10 cellular contexts compared by ENCODE assay signal in the genomic region with DNA sequence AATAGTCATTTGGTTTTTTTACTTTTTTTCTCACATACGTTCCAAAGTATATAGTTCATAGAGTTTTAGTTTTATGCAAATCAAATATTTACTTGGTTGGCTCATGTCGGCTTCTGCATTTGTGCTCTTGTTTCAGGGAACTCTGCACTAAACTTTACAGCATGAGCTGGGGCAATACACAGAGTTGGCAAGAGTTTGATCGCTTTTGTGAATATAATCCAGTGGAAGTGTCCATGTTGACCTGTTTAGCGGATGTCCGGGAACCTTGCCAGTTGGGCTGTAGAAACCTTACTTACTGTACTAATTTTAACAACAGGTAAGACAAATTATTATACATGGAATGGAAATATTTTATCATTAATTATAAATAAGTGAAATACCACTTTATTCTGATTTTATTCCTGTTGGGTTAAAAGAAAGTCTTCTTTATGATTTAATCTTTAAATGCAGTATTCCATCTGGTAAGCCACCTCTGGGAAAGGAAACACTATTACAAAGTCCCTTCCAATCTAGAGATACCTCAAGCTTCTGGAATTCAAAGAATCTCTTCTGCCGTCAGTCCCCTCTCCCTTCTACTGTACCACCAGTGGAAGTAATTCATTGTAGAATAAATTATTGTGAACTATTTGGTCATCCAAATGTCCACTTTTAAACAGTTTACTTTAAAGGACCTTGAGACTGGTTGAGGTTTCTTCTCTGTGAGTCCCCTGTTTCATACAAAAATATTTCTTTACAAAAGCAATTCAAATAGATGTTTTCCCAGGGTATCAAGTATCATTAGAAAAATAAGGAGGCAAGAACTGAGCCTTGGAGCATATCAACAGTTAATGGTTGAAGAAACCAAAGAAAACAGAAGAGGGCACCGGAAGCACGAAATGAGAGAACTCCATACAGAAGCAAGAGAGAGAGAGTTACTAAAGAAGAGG. TPM values are rescaled to one million over a fixed set of nuclear protein-coding genes. Genes with fewer than 3 reads are reported as not detected.
DNase-seq lines count a peak whose midpoint lies in the region; ATAC-seq and TF ChIP-seq lines count a peak whose summit lies in the region.
"Had no signal": no experiment of that assay in that cellular context is flagged by ENCODE, and none has a peak within 500 bp of the region (broad histone marks: within the 10 kb centered on the region; RNA-seq: fewer than 3 reads in every experiment).

No MANE protein-coding gene starts in this region.

- CTCF ChIA-PET in CD4-positive, alpha-beta memory T cell (lab: Charles Lee; ENCODE audit: partially characterized antibody): interaction anchor here (0.8 to 1.9 kb wide), 3 partner anchors 10 to 98 kb away, joined by 3 to 7 read pairs (median 6); no protein-coding TSS in a partner anchor

- no peaks in the 10 kb centered on the region for H3K27me3 ChIP-seq in CD4-positive, alpha-beta memory T cell (ENCODE audit: insufficient read depth, low read length)
- H3K27me3 ChIP-seq in Loucy (ENCODE audit: insufficient read depth, low read length, poor library complexity, severe bottlenecking) (no peaks in the 10 kb centered on the region), aorta (ENCODE audit: control insufficient read depth in 1 of 2, insufficient read depth in 2 of 2, low read length in 1 of 2) (no peaks in the 10 kb centered on the region)
- H3K27me3 ChIP-seq: heart right ventricle had no signal

- intact Hi-C loops in CD4-positive, alpha-beta memory T cell (cut with micrococcal nuclease): no loop called here
- intact Hi-C loops in aorta (cut with DNase I): no loop called here

- no peak overlapping the region for H3K4me3 ChIP-seq in CD4-positive, alpha-beta memory T cell (ENCODE audit: low read length in 2 of 2)
- H3K4me3 ChIP-seq in Loucy (ENCODE audit: low read length, poor library complexity, severe bottlenecking): no peak overlapping the region
- H3K4me3 ChIP-seq in choroid plexus epithelial cell (ENCODE audit: low read depth, low read length): no peak overlapping the region
- H3K4me3 ChIP-seq in aorta (ENCODE audit: low read length in 2 of 2): no peak overlapping the region
- H3K4me3 ChIP-seq: heart right ventricle had no signal

- peaks cover 10 to 19% of the 10 kb centered on the region in 2 donors for H3K36me3 Mint-ChIP-seq in CD4-positive, alpha-beta memory T cell
- H3K36me3 Mint-ChIP-seq in naive B cell: peaks cover 7 to 8% of the 10 kb centered on the region in 2 donors
- H3K36me3 Mint-ChIP-seq: IgD-negative memory B cell had no signal

- H4K20me1 ChIP-seq in Loucy (ENCODE audit: insufficient read depth, low read length, poor library complexity, severe bottlenecking): no peaks in the 10 kb centered on the region

- peaks cover 0 to 4% (median 0%) of the 10 kb centered on the region in 8 donors for H3K9me3 Mint-ChIP-seq in CD4-positive, alpha-beta memory T cell
- H3K9me3 Mint-ChIP-seq in naive B cell: peaks cover 0 to 6% (median 1%) of the 10 kb centered on the region in 7 donors

- peak overlapping the region in 6 of 7 donors; percentile 32 to 88 (median 68) for H3K27ac Mint-ChIP-seq in CD4-positive, alpha-beta memory T cell
- peak overlapping the region; percentile 18 to 97 (median 80) for H3K27ac Mint-ChIP-seq in naive B cell

- no peak overlapping the region for H3K4me2 ChIP-seq in Loucy (ENCODE audit: low read depth, low read length, poor library complexity, severe bottlenecking)

- H3K27ac ChIP-seq in CD4-positive, alpha-beta memory T cell (ENCODE audit: low read depth, low read length): no peak overlapping the region
- no peak overlapping the region for H3K27ac ChIP-seq in aorta (ENCODE audit: low read depth in 1 of 2, low read length in 2 of 2)

- H3K36me3 ChIP-seq in CD4-positive, alpha-beta memory T cell (ENCODE audit: insufficient read depth, low read length): no peaks in the 10 kb centered on the region
- H3K36me3 ChIP-seq in Loucy (ENCODE audit: insufficient read depth, low read length) (peaks cover 7% of the 10 kb centered on the region; the same call in 1 of the 2 replicates), aorta (ENCODE audit: control insufficient read depth in 1 of 2, insufficient read depth in 2 of 2, low read length in 1 of 2) (peaks cover 0 to 2% of the 10 kb centered on the region in 2 donors)

- ATAC-seq in naive B cell (ENCODE audit: low read depth in 2 of 2): no peak
- no peak for ATAC-seq in GM18909 (IDR thresholded peaks at IDR 0.05; ENCODE audit: poor library complexity, unreplicated experiment)
- no peak for ATAC-seq in aorta (ENCODE audit: low FRiP score)
- no peak for ATAC-seq in activated CD4-positive, CD25-positive, alpha-beta regulatory T cell treated with anti-CD3 and anti-CD28 coated beads, Interleukin-2, amount 50 U/mL, for 24 hours
- no peak for ATAC-seq in HG03460 (IDR thresholded peaks at IDR 0.05; ENCODE audit: unreplicated experiment)

- no peaks in the 10 kb centered on the region for H3K9me2 ChIP-seq in Loucy (replicated peaks; ENCODE audit: low read depth, low read length)

- no peaks in the 10 kb centered on the region for H3F3A ChIP-seq in Loucy (ENCODE audit: low read depth)

- H3K4me3 Mint-ChIP-seq in CD4-positive, alpha-beta memory T cell: peak overlapping the region in 7 of 8 donors; percentile 21 to 75 (median 63)
- peak overlapping the region in 4 of 8 donors; percentile 8 to 54 (median 18) for H3K4me3 Mint-ChIP-seq in naive B cell

- no peak overlapping the region for H3K9ac ChIP-seq in Loucy (ENCODE audit: low read depth, low read length, poor library complexity, severe bottlenecking)

- H3K4me1 ChIP-seq in CD4-positive, alpha-beta memory T cell (ENCODE audit: insufficient read depth, low read length): peaks cover 7% of the 10 kb centered on the region
- H3K4me1 ChIP-seq in Loucy (ENCODE audit: insufficient read depth, low read length, poor library complexity, severe bottlenecking): no peaks in the 10 kb centered on the region
- peaks cover 0 to 2% of the 10 kb centered on the region in 2 donors for H3K4me1 ChIP-seq in aorta (ENCODE audit: control insufficient read depth in 1 of 2, insufficient read depth in 2 of 2, low read length in 2 of 2)

- H2AFZ ChIP-seq in Loucy (ENCODE audit: low read length): no peak overlapping the region

- TF ChIP-seq CTCF in Loucy (conservative IDR thresholded peaks at IDR 0.05; ENCODE audit: low read length): peak; percentile 22; the same call in 1 of the 2 replicates
- no peak for TF ChIP-seq CTCF in choroid plexus epithelial cell (conservative IDR thresholded peaks at IDR 0.05; ENCODE audit: low read depth, low read length)

- DNase-seq in CD4-positive, alpha-beta memory T cell: no peak
- DNase-seq in choroid plexus epithelial cell (ENCODE audit: low read depth): peak; percentile 82
- DNase-seq in naive B cell: no peak
- no peak for DNase-seq in aorta

- H3K79me2 ChIP-seq in Loucy (ENCODE audit: insufficient read depth, low read length): no peaks in the 10 kb centered on the region

- H3K27me3 Mint-ChIP-seq in CD4-positive, alpha-beta memory T cell: no peaks in the 10 kb centered on the region
- H3K27me3 Mint-ChIP-seq in naive B cell: no peaks in the 10 kb centered on the region
- H3K27me3 Mint-ChIP-seq: IgD-negative memory B cell had no signal

- POLR2A ChIA-PET in CD4-positive, alpha-beta memory T cell (lab: Charles Lee; ENCODE audit: partially characterized antibody): interaction anchor here (0.7 kb wide), 1 partner anchor 132 kb away, joined by 3 read pairs; no protein-coding TSS in a partner anchor

- no peaks in the 10 kb centered on the region for H3K9me3 ChIP-seq in CD4-positive, alpha-beta memory T cell (ENCODE audit: control insufficient read depth in 1 of 2, low read length in 2 of 2)
- no peaks in the 10 kb centered on the region for H3K9me3 ChIP-seq in Loucy (ENCODE audit: insufficient read depth, low read depth, low read length)
- no peaks in the 10 kb centered on the region for H3K9me3 ChIP-seq in aorta (ENCODE audit: control insufficient read depth, low read length)

- peaks cover 11 to 19% (median 16%) of the 10 kb centered on the region in 4 donors for H3K4me1 Mint-ChIP-seq in CD4-positive, alpha-beta memory T cell
- H3K4me1 Mint-ChIP-seq in naive B cell: peaks cover 12 to 19% (median 14%) of the 10 kb centered on the region in 3 donors

- WGBS in aorta, 2 donors: 15% methylated on average over 8 of the region's 8 CpGs

RNA-seq across cellular contexts. Expression of a gene that starts 45.2 kb away (rescaled TPM):
- 10 to 100 TPM; 17.0 to 18.9 TPM for total RNA-seq in CD4-positive, alpha-beta memory T cell
- 100 to 1,000 TPM; 140 to 213 TPM for polyA plus RNA-seq in CD4-positive, alpha-beta memory T cell
- polyA plus RNA-seq in naive B cell (ENCODE audit: low read depth in 6 of 6) (10 to 100 TPM; 32.7 to 49.7 (median 48.2) TPM), aorta (10 to 100 TPM; 26.9 to 56.5 TPM)
- total RNA-seq in aorta: 10 to 100 TPM; 34.0 to 35.8 TPM

RNA-seq across cellular contexts. Expression of a gene that starts 54.6 kb away (rescaled TPM):
- total RNA-seq in CD4-positive, alpha-beta memory T cell: 10 to 100 TPM; 12.1 to 12.8 TPM
- 10 to 100 TPM; 15.9 to 26.9 TPM for polyA plus RNA-seq in CD4-positive, alpha-beta memory T cell
- polyA plus RNA-seq in naive B cell (ENCODE audit: low read depth in 6 of 6) (10 to 100 TPM in 4 of 6 donors, 1 to 10 TPM in 2; 7.9 to 14.2 (median 11.2) TPM), aorta (10 to 100 TPM in 1 of 2 donors, 1 to 10 TPM in 1; 6.0 to 19.9 TPM)
- total RNA-seq in aorta: 10 to 100 TPM; 28.9 to 34.1 TPM
